Comparison of ENCODE assay signal across 8 cellular contexts in the genomic region with DNA sequence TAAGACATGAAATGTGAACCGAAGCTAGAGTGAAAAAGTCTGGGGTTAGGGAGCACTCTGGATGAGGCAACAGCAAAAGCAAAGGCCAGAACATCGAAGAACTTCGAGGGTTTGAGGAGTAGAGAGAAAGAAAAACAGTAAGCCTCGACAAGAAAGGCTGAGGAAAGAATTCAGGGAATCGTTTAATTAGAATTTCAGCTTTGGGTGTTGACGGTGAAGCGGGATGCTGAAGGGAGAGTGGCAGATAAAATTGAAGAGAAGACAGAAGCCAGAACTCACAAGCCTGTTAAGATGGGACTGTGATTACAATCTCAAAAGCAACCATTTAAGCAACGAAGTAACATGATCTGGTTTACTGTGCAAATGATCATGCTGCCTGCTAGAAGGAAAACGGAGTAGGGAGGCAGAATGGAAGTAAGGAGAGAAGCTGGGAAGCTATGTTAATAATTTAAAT. TPM values are rescaled to one million over a fixed set of nuclear protein-coding genes. Genes with fewer than 3 reads are reported as not detected.
A peak's percentile ranks its signal among the peaks of the same experiment; 100 is the strongest.
DNase-seq lines count a peak whose midpoint lies in the region; ATAC-seq, FAIRE-seq and TF ChIP-seq lines count a peak whose summit lies in the region.

No MANE protein-coding gene starts in this region.

- H3K36me3 ChIP-seq in thoracic aorta = no peaks in the 10 kb centered on the region

- peak overlapping the region; percentile 94 for H3K4me3 ChIP-seq in thoracic aorta

- H3K27me3 Mint-ChIP-seq in activated T-cell treated with anti-CD3 and anti-CD28 coated beads, Interleukin-2, amount 50 U/mL, for 72 hours (ENCODE audit: low read depth) = no peaks in the 10 kb centered on the region
- H3K27me3 Mint-ChIP-seq in activated CD8-positive, alpha-beta T cell treated with anti-CD3 and anti-CD28 coated beads, Interleukin-2, amount 10 ng/mL, durations not matched to agents 7 days and 5 days (ENCODE audit: low read depth) = no peaks in the 10 kb centered on the region
- H3K27me3 Mint-ChIP-seq in activated CD4-positive, alpha-beta memory T cell treated with anti-CD3 and anti-CD28 coated beads for 36 hours = no peaks in the 10 kb centered on the region

- CTCF ChIA-PET in activated CD8-positive, alpha-beta T cell treated with anti-CD3 and anti-CD28 coated beads, Interleukin-2, amount 10 ng/mL, durations not matched to agents 7 days and 5 days (lab: Charles Lee) = interaction anchor here (1.3 to 4.3 kb wide), 5 partner anchors 17 to 346 kb away, joined by 3 to 38 read pairs (median 16); a partner anchor contains a TSS
- CTCF ChIA-PET in activated CD4-positive, alpha-beta memory T cell treated with anti-CD3 and anti-CD28 coated beads for 36 hours (lab: Charles Lee) = interaction anchor here (0.5 to 4.0 kb wide), 3 partner anchors 14 to 57 kb away, joined by 3 to 28 read pairs (median 8); a partner anchor contains a TSS

- H3K9me3 ChIP-seq in thoracic aorta = no peaks in the 10 kb centered on the region

- no peak for ATAC-seq in activated T-cell treated with anti-CD3 and anti-CD28 coated beads, Interleukin-2, amount 50 U/mL, for 72 hours (replicated peaks in 1 of 2)
- no peak for ATAC-seq in activated CD8-positive, alpha-beta T cell treated with anti-CD3 and anti-CD28 coated beads, Interleukin-2, amount 10 ng/mL, durations not matched to agents 7 days and 5 days
- no peak for ATAC-seq in thoracic aorta (ENCODE audit: insufficient number of reproducible peaks, low FRiP score, low read depth)

- no peak overlapping the region for H3K27ac Mint-ChIP-seq in activated T-cell treated with anti-CD3 and anti-CD28 coated beads, Interleukin-2, amount 50 U/mL, for 72 hours
- no peak overlapping the region for H3K27ac Mint-ChIP-seq in activated CD8-positive, alpha-beta T cell treated with anti-CD3 and anti-CD28 coated beads, Interleukin-2, amount 10 ng/mL, durations not matched to agents 7 days and 5 days
- no peak overlapping the region for H3K27ac Mint-ChIP-seq in activated CD4-positive, alpha-beta memory T cell treated with anti-CD3 and anti-CD28 coated beads for 36 hours

- H3K9me3 Mint-ChIP-seq in activated T-cell treated with anti-CD3 and anti-CD28 coated beads, Interleukin-2, amount 50 U/mL, for 72 hours = peaks cover 0 to 3% of the 10 kb centered on the region in 2 donors
- peaks cover 7% of the 10 kb centered on the region for H3K9me3 Mint-ChIP-seq in activated CD8-positive, alpha-beta T cell treated with anti-CD3 and anti-CD28 coated beads, Interleukin-2, amount 10 ng/mL, durations not matched to agents 7 days and 5 days (ENCODE audit: insufficient read depth)
- no peaks in the 10 kb centered on the region for H3K9me3 Mint-ChIP-seq in activated CD4-positive, alpha-beta memory T cell treated with anti-CD3 and anti-CD28 coated beads for 36 hours

- FAIRE-seq in frontal cortex (lab: Jason Lieb, UNC) = no peak

- no peaks in the 10 kb centered on the region for H3K36me3 Mint-ChIP-seq in activated T-cell treated with anti-CD3 and anti-CD28 coated beads, Interleukin-2, amount 50 U/mL, for 72 hours (ENCODE audit: insufficient read depth in 2 of 2)
- peaks cover 3% of the 10 kb centered on the region for H3K36me3 Mint-ChIP-seq in activated CD8-positive, alpha-beta T cell treated with anti-CD3 and anti-CD28 coated beads, Interleukin-2, amount 10 ng/mL, durations not matched to agents 7 days and 5 days (ENCODE audit: low read depth)
- peaks cover 3% of the 10 kb centered on the region for H3K36me3 Mint-ChIP-seq in activated CD4-positive, alpha-beta memory T cell treated with anti-CD3 and anti-CD28 coated beads for 36 hours

- TF ChIP-seq CTCF in thoracic aorta (IDR thresholded peaks at IDR 0.05) = no peak

- POLR2A ChIA-PET in activated CD8-positive, alpha-beta T cell treated with anti-CD3 and anti-CD28 coated beads, Interleukin-2, amount 10 ng/mL, durations not matched to agents 7 days and 5 days (lab: Charles Lee) = interaction anchor here (0.5 to 5.0 kb wide), 3 partner anchors 31 to 419 kb away, joined by 3 to 150 read pairs (median 3); a partner anchor contains a TSS
- POLR2A ChIA-PET in activated CD4-positive, alpha-beta memory T cell treated with anti-CD3 and anti-CD28 coated beads for 36 hours (lab: Charles Lee) = no interaction called here

- peak overlapping the region; percentile 1 to 97 for H3K4me3 Mint-ChIP-seq in activated T-cell treated with anti-CD3 and anti-CD28 coated beads, Interleukin-2, amount 50 U/mL, for 72 hours
- H3K4me3 Mint-ChIP-seq in activated CD8-positive, alpha-beta T cell treated with anti-CD3 and anti-CD28 coated beads, Interleukin-2, amount 10 ng/mL, durations not matched to agents 7 days and 5 days = peak overlapping the region; percentile 86
- no peak overlapping the region for H3K4me3 Mint-ChIP-seq in activated CD4-positive, alpha-beta memory T cell treated with anti-CD3 and anti-CD28 coated beads for 36 hours

- intact Hi-C loops in activated CD4-positive, alpha-beta memory T cell treated with anti-CD3 and anti-CD28 coated beads for 36 hours (cut with micrococcal nuclease) = no loop called here

- H3K4me1 ChIP-seq in thoracic aorta (ENCODE audit: control insufficient read depth in 1 of 2, low read depth in 2 of 2) = peaks cover 14 to 40% of the 10 kb centered on the region in 2 donors

- no peaks in the 10 kb centered on the region for H3K27me3 ChIP-seq in thoracic aorta (replicated peaks; ENCODE audit: insufficient read depth)

- H3K4me1 Mint-ChIP-seq in activated T-cell treated with anti-CD3 and anti-CD28 coated beads, Interleukin-2, amount 50 U/mL, for 72 hours (ENCODE audit: low read depth) = peaks cover 41% of the 10 kb centered on the region
- peaks cover 40% of the 10 kb centered on the region for H3K4me1 Mint-ChIP-seq in activated CD8-positive, alpha-beta T cell treated with anti-CD3 and anti-CD28 coated beads, Interleukin-2, amount 10 ng/mL, durations not matched to agents 7 days and 5 days (ENCODE audit: low read depth)
- peaks cover 34% of the 10 kb centered on the region for H3K4me1 Mint-ChIP-seq in activated CD4-positive, alpha-beta memory T cell treated with anti-CD3 and anti-CD28 coated beads for 36 hours (ENCODE audit: low read depth)

- DNase-seq in activated T-cell treated with anti-CD3 and anti-CD28 coated beads, Interleukin-2, amount 50 U/mL, for 72 hours = no peak
- DNase-seq in activated T-cell treated with anti-CD3 and anti-CD28 coated beads, Interleukin-2, amount 50 U/mL, for 1 hour = no peak
- DNase-seq in activated CD8-positive, alpha-beta T cell treated with anti-CD3 and anti-CD28 coated beads, Interleukin-2, amount 10 ng/mL, durations not matched to agents 7 days and 5 days = no peak
- DNase-seq in inferior parietal cortex (ENCODE audit: extremely low spot score) (peak; percentile 22), thoracic aorta (ENCODE audit: low spot score) (no peak), frontal cortex (ENCODE audit: low spot score in 2 of 2) (no peak)
- no peak for DNase-seq in activated CD4-positive, alpha-beta memory T cell treated with anti-CD3 and anti-CD28 coated beads for 36 hours
- DNase-seq in activated CD4-positive, CD25-positive, alpha-beta regulatory T cell (lab: John Stamatoyannopoulos, UW) = no peak

- peak overlapping the region; percentile 98 to 99 for H3K27ac ChIP-seq in thoracic aorta

RNA-seq across cellular contexts. Expression of a gene that starts 2.1 kb away (rescaled TPM):
- total RNA-seq in activated T-cell treated with anti-CD3 and anti-CD28 coated beads, Interleukin-2, amount 50 U/mL, for 72 hours = 1 to 10 TPM; 5.5 to 8.7 TPM
- total RNA-seq in activated CD8-positive, alpha-beta T cell treated with anti-CD3 and anti-CD28 coated beads, Interleukin-2, amount 10 ng/mL, durations not matched to agents 7 days and 5 days = 10 to 100 TPM; 11.6 to 13.6 TPM
- 10 to 100 TPM; 12.3 to 21.0 TPM for total RNA-seq in thoracic aorta
- 1 to 10 TPM; 5.0 to 5.8 TPM for total RNA-seq in activated CD4-positive, alpha-beta memory T cell treated with anti-CD3 and anti-CD28 coated beads for 36 hours
- total RNA-seq in frontal cortex = 28.1 TPM

RNA-seq across cellular contexts. Expression of a gene that starts 28.7 kb away (rescaled TPM):
- 100 to 1,000 TPM; 211 to 545 TPM for total RNA-seq in activated T-cell treated with anti-CD3 and anti-CD28 coated beads, Interleukin-2, amount 50 U/mL, for 72 hours
- total RNA-seq in activated CD8-positive, alpha-beta T cell treated with anti-CD3 and anti-CD28 coated beads, Interleukin-2, amount 10 ng/mL, durations not matched to agents 7 days and 5 days = 1,000 to 10,000 TPM; 2,550 to 2,568 TPM
- 1,000 to 10,000 TPM; 5,884 to 8,033 TPM for total RNA-seq in thoracic aorta
- total RNA-seq in activated CD4-positive, alpha-beta memory T cell treated with anti-CD3 and anti-CD28 coated beads for 36 hours = 100 to 1,000 TPM; 515 to 525 TPM
- total RNA-seq in frontal cortex = 191 TPM

Comparison
In these comparisons a context has a peak if more than half of its experiments do, and no peak if none do; other contexts are left out.
1. RNA of a gene that starts 28.7 kb away (total RNA-seq): 5,884 to 8,033 TPM in thoracic aorta and 2,550 to 2,568 TPM in activated CD8-positive, alpha-beta T cell treated with anti-CD3 and anti-CD28 coated beads, Interleukin-2, amount 10 ng/mL, durations not matched to agents 7 days and 5 days; 211 to 545 TPM in activated T-cell treated with anti-CD3 and anti-CD28 coated beads, Interleukin-2, amount 50 U/mL, for 72 hours, 515 to 525 TPM in activated CD4-positive, alpha-beta memory T cell treated with anti-CD3 and anti-CD28 coated beads for 36 hours and 191 TPM in frontal cortex (single experiment); every median in the first group is over 4 times any median in the second.